1 cellular context compared by ENCODE assay signal in the genomic region with DNA sequence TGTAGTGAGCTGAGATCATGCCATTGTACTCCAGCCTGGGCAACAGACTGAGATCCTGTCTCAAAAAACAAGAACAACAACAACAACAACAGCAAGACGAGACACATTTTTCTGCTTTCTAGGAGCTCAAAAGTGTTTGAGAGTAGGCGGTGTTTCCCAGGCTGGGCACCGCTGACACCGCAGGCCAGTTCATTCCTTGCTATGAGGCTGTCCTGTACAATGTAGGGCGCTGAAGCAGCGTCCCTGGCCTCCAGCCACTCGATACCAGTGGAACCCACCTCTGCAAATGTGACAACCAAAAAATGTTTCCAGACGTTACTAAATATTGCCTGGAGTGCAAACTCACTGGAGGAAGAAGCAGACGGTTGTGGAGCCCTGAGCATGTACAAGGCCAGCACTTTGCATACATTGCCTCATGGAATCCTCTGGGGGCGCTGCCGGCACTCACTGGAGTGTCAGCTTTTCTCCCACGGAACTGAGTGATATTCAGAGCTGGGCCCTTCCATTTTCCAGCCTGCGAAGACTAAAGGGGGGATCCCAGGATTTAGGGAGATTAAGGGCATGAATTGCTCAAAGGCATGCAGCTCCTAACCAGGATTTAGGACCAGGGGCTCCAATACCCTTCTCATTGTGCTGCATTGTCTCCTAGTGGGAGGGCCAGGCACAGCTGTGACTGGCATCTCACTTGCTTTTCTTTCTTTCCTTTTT.
TF ChIP-seq lines count a peak whose summit lies in the region.

No MANE protein-coding gene starts in this region.

TF ChIP-seq in K562, 482 proteins besides CTCF, POLR2A, EP300 and RAD21 (continues in another document):
- TF ChIP-seq TFAP4 (CRISPR knock-in tag; IDR thresholded peaks at IDR 0.05; ENCODE audit: borderline replicate concordance): no peak
- no peak for TF ChIP-seq MCM2 (IDR thresholded peaks at IDR 0.05; ENCODE audit: low read depth)
- no peak for TF ChIP-seq NR2C2 (CRISPR knock-in tag; IDR thresholded peaks at IDR 0.05)
- TF ChIP-seq NR2C2 (tag; IDR thresholded peaks at IDR 0.05): no peak
- TF ChIP-seq, protein P1, sequence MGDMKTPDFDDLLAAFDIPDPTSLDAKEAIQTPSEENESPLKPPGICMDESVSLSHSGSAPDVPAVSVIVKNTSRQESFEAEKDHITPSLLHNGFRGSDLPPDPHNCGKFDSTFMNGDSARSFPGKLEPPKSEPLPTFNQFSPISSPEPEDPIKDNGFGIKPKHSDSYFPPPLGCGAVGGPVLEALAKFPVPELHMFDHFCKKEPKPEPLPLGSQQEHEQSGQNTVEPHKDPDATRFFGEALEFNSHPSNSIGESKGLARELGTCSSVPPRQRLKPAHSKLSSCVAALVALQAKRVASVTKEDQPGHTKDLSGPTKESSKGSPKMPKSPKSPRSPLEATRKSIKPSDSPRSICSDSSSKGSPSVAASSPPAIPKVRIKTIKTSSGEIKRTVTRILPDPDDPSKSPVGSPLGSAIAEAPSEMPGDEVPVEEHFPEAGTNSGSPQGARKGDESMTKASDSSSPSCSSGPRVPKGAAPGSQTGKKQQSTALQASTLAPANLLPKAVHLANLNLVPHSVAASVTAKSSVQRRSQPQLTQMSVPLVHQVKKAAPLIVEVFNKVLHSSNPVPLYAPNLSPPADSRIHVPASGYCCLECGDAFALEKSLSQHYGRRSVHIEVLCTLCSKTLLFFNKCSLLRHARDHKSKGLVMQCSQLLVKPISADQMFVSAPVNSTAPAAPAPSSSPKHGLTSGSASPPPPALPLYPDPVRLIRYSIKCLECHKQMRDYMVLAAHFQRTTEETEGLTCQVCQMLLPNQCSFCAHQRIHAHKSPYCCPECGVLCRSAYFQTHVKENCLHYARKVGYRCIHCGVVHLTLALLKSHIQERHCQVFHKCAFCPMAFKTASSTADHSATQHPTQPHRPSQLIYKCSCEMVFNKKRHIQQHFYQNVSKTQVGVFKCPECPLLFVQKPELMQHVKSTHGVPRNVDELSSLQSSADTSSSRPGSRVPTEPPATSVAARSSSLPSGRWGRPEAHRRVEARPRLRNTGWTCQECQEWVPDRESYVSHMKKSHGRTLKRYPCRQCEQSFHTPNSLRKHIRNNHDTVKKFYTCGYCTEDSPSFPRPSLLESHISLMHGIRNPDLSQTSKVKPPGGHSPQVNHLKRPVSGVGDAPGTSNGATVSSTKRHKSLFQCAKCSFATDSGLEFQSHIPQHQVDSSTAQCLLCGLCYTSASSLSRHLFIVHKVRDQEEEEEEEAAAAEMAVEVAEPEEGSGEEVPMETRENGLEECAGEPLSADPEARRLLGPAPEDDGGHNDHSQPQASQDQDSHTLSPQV (IDR thresholded peaks at IDR 0.05): 0 out of 2 replicates have a peak, but pooled peaks have one; percentile 35
- no peak for TF ChIP-seq HNRNPLL (IDR thresholded peaks at IDR 0.05; ENCODE audit: low read depth, low read length, poor library complexity, severe bottlenecking)
- TF ChIP-seq ZNF445 (CRISPR knock-in tag; IDR thresholded peaks at IDR 0.05; ENCODE audit: low read depth): no peak
- peak; percentile 65 for TF ChIP-seq ZBTB33 (CRISPR knock-in tag; IDR thresholded peaks at IDR 0.05)
- no peak for TF ChIP-seq ZBED1 (IDR thresholded peaks at IDR 0.05)
- no peak for TF ChIP-seq TEAD2 (tag; IDR thresholded peaks at IDR 0.05)
- no peak for TF ChIP-seq ZNF133 (CRISPR knock-in tag; IDR thresholded peaks at IDR 0.05)
- TF ChIP-seq CBX2 (IDR thresholded peaks at IDR 0.05; ENCODE audit: insufficient read depth, low read length, poor library complexity, severe bottlenecking): no peak
- TF ChIP-seq ZFP1 (CRISPR knock-in tag; IDR thresholded peaks at IDR 0.05): no peak
- TF ChIP-seq ZBTB5 (IDR thresholded peaks at IDR 0.05): no peak
- TF ChIP-seq, protein P2, sequence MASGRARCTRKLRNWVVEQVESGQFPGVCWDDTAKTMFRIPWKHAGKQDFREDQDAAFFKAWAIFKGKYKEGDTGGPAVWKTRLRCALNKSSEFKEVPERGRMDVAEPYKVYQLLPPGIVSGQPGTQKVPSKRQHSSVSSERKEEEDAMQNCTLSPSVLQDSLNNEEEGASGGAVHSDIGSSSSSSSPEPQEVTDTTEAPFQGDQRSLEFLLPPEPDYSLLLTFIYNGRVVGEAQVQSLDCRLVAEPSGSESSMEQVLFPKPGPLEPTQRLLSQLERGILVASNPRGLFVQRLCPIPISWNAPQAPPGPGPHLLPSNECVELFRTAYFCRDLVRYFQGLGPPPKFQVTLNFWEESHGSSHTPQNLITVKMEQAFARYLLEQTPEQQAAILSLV (tag; IDR thresholded peaks at IDR 0.05): no peak
- no peak for TF ChIP-seq POLR2G (IDR thresholded peaks at IDR 0.05; ENCODE audit: low read depth, low read length)
- TF ChIP-seq, protein P3, sequence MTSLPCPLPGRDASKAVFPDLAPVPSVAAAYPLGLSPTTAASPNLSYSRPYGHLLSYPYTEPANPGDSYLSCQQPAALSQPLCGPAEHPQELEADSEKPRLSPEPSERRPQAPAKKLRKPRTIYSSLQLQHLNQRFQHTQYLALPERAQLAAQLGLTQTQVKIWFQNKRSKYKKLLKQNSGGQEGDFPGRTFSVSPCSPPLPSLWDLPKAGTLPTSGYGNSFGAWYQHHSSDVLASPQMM (CRISPR knock-in tag; IDR thresholded peaks at IDR 0.05): no peak
- 0 out of 2 replicates have a peak, but pooled peaks have one; percentile 1 for TF ChIP-seq MAFK (IDR thresholded peaks at IDR 0.05; ENCODE audit: low read length)
- no peak for TF ChIP-seq ZNF696 (CRISPR knock-in tag; conservative IDR thresholded peaks at IDR 0.05)
- 0 out of 2 replicates have a peak, but pooled peaks have one; percentile 12 for TF ChIP-seq JUND (IDR thresholded peaks at IDR 0.05; ENCODE audit: borderline replicate concordance, low read depth, low read length)
- TF ChIP-seq JUND (tag; IDR thresholded peaks at IDR 0.05; ENCODE audit: borderline replicate concordance, low read depth, low read length): no peak; the same call in 2 of the 3 replicates
- peak; percentile 25; the same call in 1 of the 2 replicates for TF ChIP-seq XRCC5 (IDR thresholded peaks at IDR 0.05; ENCODE audit: low read depth, low read length)
- no peak for TF ChIP-seq NR2C1 (IDR thresholded peaks at IDR 0.05)
- TF ChIP-seq NR2C1 (tag; IDR thresholded peaks at IDR 0.05): no peak
- no peak for TF ChIP-seq ZNF217 (CRISPR knock-in tag; IDR thresholded peaks at IDR 0.05)
- no peak for TF ChIP-seq ZNF639 (CRISPR knock-in tag; conservative IDR thresholded peaks at IDR 0.05 in 1 of 2, IDR thresholded peaks at IDR 0.05 in 1 of 2)
- TF ChIP-seq STAT6 (CRISPR knock-in tag; IDR thresholded peaks at IDR 0.05): no peak
- no peak for TF ChIP-seq ZNF511 (CRISPR knock-in tag; IDR thresholded peaks at IDR 0.05)
- TF ChIP-seq, protein P4, sequence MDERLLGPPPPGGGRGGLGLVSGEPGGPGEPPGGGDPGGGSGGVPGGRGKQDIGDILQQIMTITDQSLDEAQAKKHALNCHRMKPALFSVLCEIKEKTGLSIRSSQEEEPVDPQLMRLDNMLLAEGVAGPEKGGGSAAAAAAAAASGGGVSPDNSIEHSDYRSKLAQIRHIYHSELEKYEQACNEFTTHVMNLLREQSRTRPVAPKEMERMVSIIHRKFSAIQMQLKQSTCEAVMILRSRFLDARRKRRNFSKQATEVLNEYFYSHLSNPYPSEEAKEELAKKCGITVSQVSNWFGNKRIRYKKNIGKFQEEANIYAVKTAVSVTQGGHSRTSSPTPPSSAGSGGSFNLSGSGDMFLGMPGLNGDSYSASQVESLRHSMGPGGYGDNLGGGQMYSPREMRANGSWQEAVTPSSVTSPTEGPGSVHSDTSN (CRISPR knock-in tag; IDR thresholded peaks at IDR 0.05; ENCODE audit: low read depth): no peak
- TF ChIP-seq, protein P4 (tag; conservative IDR thresholded peaks at IDR 0.05; ENCODE audit: low read depth): 0 out of 2 replicates have a peak, but pooled peaks have one; percentile 6
- peak; percentile 17; the same call in 1 of the 2 replicates for TF ChIP-seq ATF7 (IDR thresholded peaks at IDR 0.05)
- TF ChIP-seq E2F3 (CRISPR knock-in tag; IDR thresholded peaks at IDR 0.05): no peak
- TF ChIP-seq CTCFL (IDR thresholded peaks at IDR 0.05; ENCODE audit: borderline replicate concordance, insufficient read depth, low read depth, low read length, poor library complexity, severe bottlenecking): peak; percentile 70
- TF ChIP-seq L3MBTL2 (IDR thresholded peaks at IDR 0.05): peak; percentile 65
